ENCODE assay signal across 1 cellular context in genomic region chr19:19535311-19536191, GRCh38.
TF ChIP-seq lines count a peak whose summit lies in the region.

No MANE protein-coding gene starts in this region.

TF ChIP-seq in IMR-90, 13 proteins besides CTCF, POLR2A, EP300 and RAD21:
- TF ChIP-seq MAZ (IDR thresholded peaks at IDR 0.05; ENCODE audit: borderline replicate concordance, low read depth, low read length) (no peak), RFX5 (IDR thresholded peaks at IDR 0.05; ENCODE audit: low read depth, low read length) (no peak), FOS (IDR thresholded peaks at IDR 0.05; ENCODE audit: low read depth, low read length) (no peak), NFE2L2 (IDR thresholded peaks at IDR 0.05; ENCODE audit: low read depth, low read length) (no peak), SMC3 (IDR thresholded peaks at IDR 0.05; ENCODE audit: low read depth, low read length) (no peak), BHLHE40 (IDR thresholded peaks at IDR 0.05; ENCODE audit: low read depth, low read length) (no peak), RCOR1 (IDR thresholded peaks at IDR 0.05; ENCODE audit: insufficient replicate concordance, low read length) (no peak), MAFK (IDR thresholded peaks at IDR 0.05; ENCODE audit: low read depth, low read length) (no peak), ELK1 (IDR thresholded peaks at IDR 0.05; ENCODE audit: borderline replicate concordance, low read depth, low read length) (no peak), MXI1 (IDR thresholded peaks at IDR 0.05; ENCODE audit: borderline replicate concordance, low read depth, low read length) (no peak), CHD1 (IDR thresholded peaks at IDR 0.05; ENCODE audit: low read depth, low read length) (no peak), USF2 (IDR thresholded peaks at IDR 0.05; ENCODE audit: low read depth, low read length) (no peak)
